8 cellular contexts compared by ENCODE assay signal in the genomic region with DNA sequence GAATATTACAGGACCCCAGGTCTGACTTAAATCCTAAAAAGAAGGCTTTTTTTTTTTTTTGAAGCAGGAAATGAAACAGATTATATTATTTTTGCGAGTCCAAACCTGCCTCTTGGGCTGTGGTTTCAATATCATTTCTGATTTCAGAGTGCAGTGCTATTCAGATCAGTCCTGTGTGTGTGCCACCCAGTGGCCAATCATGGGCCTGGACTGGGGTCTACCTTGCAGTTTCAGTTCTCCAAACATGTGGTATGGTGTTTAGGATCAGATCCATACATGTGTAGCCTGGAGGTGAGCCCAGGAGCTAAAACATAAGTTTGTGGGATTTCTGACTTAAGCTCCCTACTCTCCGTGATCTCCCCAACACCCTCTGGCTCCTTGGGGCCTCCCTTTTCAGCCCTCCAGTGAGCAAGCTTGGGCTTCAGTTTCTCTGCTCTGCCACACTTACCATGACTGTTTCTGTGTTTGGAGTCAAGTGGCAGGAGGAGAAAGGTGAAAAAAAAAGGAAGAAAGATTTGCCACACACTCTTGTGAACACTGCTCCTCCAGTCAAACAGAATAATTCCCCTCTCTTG. TPM values are rescaled to one million over a fixed set of nuclear protein-coding genes. Genes with fewer than 3 reads are reported as not detected.
DNase-seq lines count a peak whose midpoint lies in the region; ATAC-seq and TF ChIP-seq lines count a peak whose summit lies in the region.

No MANE protein-coding gene starts in this region.

- H3K27me3 ChIP-seq in thyroid gland (no peaks in the 10 kb centered on the region), gastroesophageal sphincter (no peaks in the 10 kb centered on the region)

- TF ChIP-seq CTCF in AG09309 (IDR thresholded peaks at IDR 0.05; ENCODE audit: control insufficient read depth, insufficient read depth, low read depth, low read length, missing control alignments) (peak; percentile 74), NB4 (IDR thresholded peaks at IDR 0.05; ENCODE audit: low read depth, low read length) (peak; percentile 43), epithelial cell of proximal tubule (conservative IDR thresholded peaks at IDR 0.05; ENCODE audit: low read depth, low read length) (peak; percentile 86), thyroid gland (IDR thresholded peaks at IDR 0.05) (peak in 4 of 6 experiments; percentile 6 to 47 (median 36)), gastroesophageal sphincter (IDR thresholded peaks at IDR 0.05) (peak in 1 of 4 experiments; percentile 16)

- TF ChIP-seq POLR2A in NB4 (IDR thresholded peaks at IDR 0.05; ENCODE audit: extremely low read depth, insufficient read length) (no peak), thyroid gland (IDR thresholded peaks at IDR 0.05) (no peak), gastroesophageal sphincter (IDR thresholded peaks at IDR 0.05) (no peak)

- no peak overlapping the region for H3K27ac ChIP-seq in thyroid gland
- H3K27ac ChIP-seq in gastroesophageal sphincter: no peak overlapping the region

- H3K4me1 ChIP-seq in thyroid gland (no peaks in the 10 kb centered on the region), gastroesophageal sphincter (no peaks in the 10 kb centered on the region)

- ATAC-seq in GM21390 (IDR thresholded peaks at IDR 0.05; ENCODE audit: unreplicated experiment): peak; percentile 85
- no peak for ATAC-seq in gastroesophageal sphincter

- intact Hi-C loops in thyroid gland (cut with DNase I): no loop called here

- H3K9me3 ChIP-seq in thyroid gland: no peaks in the 10 kb centered on the region
- no peaks in the 10 kb centered on the region for H3K9me3 ChIP-seq in gastroesophageal sphincter

- H3K36me3 ChIP-seq in thyroid gland: no peaks in the 10 kb centered on the region
- no peaks in the 10 kb centered on the region for H3K36me3 ChIP-seq in gastroesophageal sphincter

- H3K4me3 ChIP-seq in AG09309 (ENCODE audit: control insufficient read depth, low read depth, low read length): no peak overlapping the region
- no peak overlapping the region for H3K4me3 ChIP-seq in NB4 (ENCODE audit: low read depth, low read length)
- no peak overlapping the region for H3K4me3 ChIP-seq in epithelial cell of proximal tubule (ENCODE audit: low read depth, low read length)
- H3K4me3 ChIP-seq in thyroid gland (replicated peaks in 1 of 3): no peak overlapping the region
- no peak overlapping the region for H3K4me3 ChIP-seq in gastroesophageal sphincter

- WGBS in thyroid gland, 2 donors: 76 to 84% methylated on average over 2 of the region's 2 CpGs
- WGBS in gastroesophageal sphincter (ENCODE audit: low coverage in 1 of 2), 2 donors: 75% methylated on average over 2 of the region's 2 CpGs; no CpG with 5 or more reads in 1 of the 2 donors

- no peak for DNase-seq in AG09309 (ENCODE audit: low read depth)
- DNase-seq in NB4 (ENCODE audit: low read depth): peak; percentile 22
- no peak for DNase-seq in epithelial cell of proximal tubule (ENCODE audit: low read depth)
- DNase-seq in thyroid gland: peak; percentile 42 to 44
- no peak for DNase-seq in NCI-H510A treated with DMSO at 0.1 percent for 48 hours (lab: John Stamatoyannopoulos, UW)
- DNase-seq in NCI-H1417 treated with DMSO at 0.1 percent for 48 hours (lab: John Stamatoyannopoulos, UW): no peak

- no peak for TF ChIP-seq EP300 in gastroesophageal sphincter (IDR thresholded peaks at IDR 0.05)

RNA-seq across cellular contexts. Expression of a gene that starts 12.1 kb away (rescaled TPM):
- total RNA-seq in epithelial cell of proximal tubule: 23.9 and 73.5 TPM in 2 replicates
- total RNA-seq in thyroid gland: 10 to 100 TPM; 23.0 to 68.5 (median 48.6) TPM
- total RNA-seq in gastroesophageal sphincter: 10 to 100 TPM in 3 of 4 donors, 1 to 10 TPM in 1; 4.6 to 28.5 (median 17.6) TPM

Comparison
In these comparisons a context has a peak if more than half of its experiments do, and no peak if none do; other contexts are left out.
1. DNase-seq: peak in NB4 (single experiment) and thyroid gland (2 of 2); none in AG09309 (single experiment), epithelial cell of proximal tubule (single experiment), NCI-H510A treated with DMSO at 0.1 percent for 48 hours (single experiment) and NCI-H1417 treated with DMSO at 0.1 percent for 48 hours (single experiment).